Comparison of ENCODE assay signal across 11 cellular contexts in the genomic region with DNA sequence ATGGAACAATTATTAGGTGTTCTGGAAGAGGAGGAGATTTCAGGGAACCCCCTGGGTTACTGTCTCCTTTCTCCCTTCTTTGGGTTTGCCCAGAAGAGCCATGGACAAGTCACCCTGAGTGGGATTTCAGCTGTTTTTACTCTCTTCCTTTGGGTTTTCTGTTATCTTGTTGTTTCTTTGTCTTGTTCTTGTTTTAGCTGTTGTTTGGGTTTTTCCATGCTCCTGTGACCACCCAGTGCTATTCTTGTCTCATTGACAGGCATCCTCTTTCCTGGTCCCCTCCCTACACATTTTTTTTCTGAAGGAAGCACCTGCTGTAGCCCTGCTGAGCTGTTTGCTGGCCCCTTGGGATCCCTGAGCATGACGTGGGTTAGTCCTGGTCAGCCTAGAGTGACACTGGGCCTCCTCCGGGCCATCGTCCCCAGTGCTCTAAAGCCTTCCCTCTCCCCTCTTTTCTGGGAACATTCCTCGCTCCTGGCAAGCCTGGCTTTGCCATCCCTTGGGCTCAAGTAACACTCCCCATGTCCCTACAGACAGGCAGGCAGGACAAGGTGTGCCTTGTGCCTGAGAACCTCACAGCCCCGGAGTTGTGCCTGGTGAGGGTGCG. TPM values are rescaled to one million over a fixed set of nuclear protein-coding genes. Genes with fewer than 3 reads are reported as not detected.
A peak's percentile ranks its signal among the peaks of the same experiment; 100 is the strongest.
DNase-seq lines count a peak whose midpoint lies in the region; ATAC-seq, FAIRE-seq and TF ChIP-seq lines count a peak whose summit lies in the region.
"Had no signal": no experiment of that assay in that cellular context is flagged by ENCODE, and none has a peak within 500 bp of the region (broad histone marks: within the 10 kb centered on the region; RNA-seq: fewer than 3 reads in every experiment).

No MANE protein-coding gene starts in this region.

- no peaks in the 10 kb centered on the region for H3K36me3 ChIP-seq in right lobe of liver
- no peaks in the 10 kb centered on the region for H3K36me3 ChIP-seq in HepG2 (replicated peaks in 1 of 2; ENCODE audit: control insufficient read depth in 1 of 2, insufficient read depth in 2 of 2, low read length in 2 of 2)
- H3K36me3 ChIP-seq in duodenal mucosa (ENCODE audit: control insufficient read depth in 1 of 2, insufficient read depth in 2 of 2, low read length in 2 of 2): no peaks in the 10 kb centered on the region
- H3K36me3 ChIP-seq in upper lobe of right lung: no peaks in the 10 kb centered on the region

- FAIRE-seq in HepG2 (lab: Jason Lieb, UNC): no peak

- ATAC-seq in right lobe of liver (peak; percentile 15 to 48 (median 35)), HepG2 (no peak), HG03097 (IDR thresholded peaks at IDR 0.05; ENCODE audit: low FRiP score, unreplicated experiment) (peak; percentile 49), upper lobe of right lung (peak; percentile 60)

- H3K4me3 ChIP-seq in right lobe of liver: no peak overlapping the region
- H3K4me3 ChIP-seq in HepG2 (replicated peaks in 1 of 3; ENCODE audit: insufficient read depth in 1 of 3, low read depth in 2 of 3, low read length in 3 of 3): no peak overlapping the region
- peak overlapping the region; percentile 58 to 62 for H3K4me3 ChIP-seq in duodenal mucosa (ENCODE audit: low read depth in 1 of 2, low read length in 2 of 2)
- H3K4me3 ChIP-seq in upper lobe of right lung: peak overlapping the region; percentile 14

- no peak overlapping the region for H3K9ac ChIP-seq in HepG2 (ENCODE audit: insufficient read depth, low read depth, low read length)
- no peak overlapping the region for H3K9ac ChIP-seq in duodenal mucosa (ENCODE audit: low read depth in 1 of 2, low read length in 2 of 2)

- H3K4me2 ChIP-seq in HepG2 (ENCODE audit: low read depth, low read length): no peak overlapping the region

- 79% methylated on average over 5 of the region's 6 CpGs for WGBS in right lobe of liver (ENCODE audit: insufficient coverage, low coverage, low lambda C conversion rate, missing lambda C conversion rate)
- 51% methylated on average over 6 of the region's 6 CpGs for WGBS in HepG2 (ENCODE audit: low lambda C conversion rate)

- CTCF ChIA-PET in HepG2 (lab: Yijun Ruan, JAX; ENCODE audit: low intra/inter-chr PET ratio, low total read pairs): no interaction called here

- H3K27ac ChIP-seq in right lobe of liver (no peak overlapping the region), HepG2 (ENCODE audit: extremely low read length, insufficient read depth, low read length) (no peak overlapping the region), duodenal mucosa (ENCODE audit: low read depth, low read length) (no peak overlapping the region), upper lobe of right lung (no peak overlapping the region)
- H3K27ac ChIP-seq: VCaP had no signal

- DNase-seq in right lobe of liver (no peak), HepG2 (ENCODE audit: low spot score) (no peak), upper lobe of right lung (no peak), AML-193 (lab: John Stamatoyannopoulos, UW) (no peak), nucleus accumbens (lab: John Stamatoyannopoulos, UW) (no peak), DMS114 treated with DMSO at 0.1 percent for 48 hours (lab: John Stamatoyannopoulos, UW; ENCODE audit: unreplicated experiment) (no peak)
- DNase-seq: cortex of kidney had no signal

- no peaks in the 10 kb centered on the region for H4K20me1 ChIP-seq in HepG2 (ENCODE audit: insufficient read depth, low read length)

- TF ChIP-seq RAD21 in HepG2 (CRISPR knock-in tag; IDR thresholded peaks at IDR 0.05): no peak

- H3K79me2 ChIP-seq in HepG2 (ENCODE audit: insufficient read depth, low read length): no peaks in the 10 kb centered on the region

- no peaks in the 10 kb centered on the region for H3K9me3 ChIP-seq in right lobe of liver
- H3K9me3 ChIP-seq in HepG2 (ENCODE audit: low read length): no peaks in the 10 kb centered on the region
- no peaks in the 10 kb centered on the region for H3K9me3 ChIP-seq in duodenal mucosa (ENCODE audit: control insufficient read depth in 1 of 2, low read length in 2 of 2)
- no peaks in the 10 kb centered on the region for H3K9me3 ChIP-seq in upper lobe of right lung

- TF ChIP-seq CTCF in right lobe of liver (IDR thresholded peaks at IDR 0.05) (no peak), HepG2 (CRISPR knock-in tag; IDR thresholded peaks at IDR 0.05) (no peak), upper lobe of right lung (IDR thresholded peaks at IDR 0.05) (no peak)

- TF ChIP-seq EP300 in HepG2 (IDR thresholded peaks at IDR 0.05; ENCODE audit: low read depth in 2 of 2, low read length in 2 of 2): no peak
- TF ChIP-seq EP300 in HepG2 (CRISPR knock-in tag; IDR thresholded peaks at IDR 0.05; ENCODE audit: borderline replicate concordance): no peak

- in situ Hi-C loops in HepG2 (cut with HindIII; ENCODE audit: extremely low pct_ligation_motif_present, low pct_unique_long_range_greater_than_20kb): no loop called here

- POLR2A ChIA-PET in HepG2 (lab: Yijun Ruan, JAX): no interaction called here

- H3K27me3 ChIP-seq in right lobe of liver: no peaks in the 10 kb centered on the region
- peaks cover 5 to 22% of the 10 kb centered on the region in 2 experiments; a peak in 3 of 5 replicates for H3K27me3 ChIP-seq in HepG2 (ENCODE audit: control insufficient read depth in 1 of 2, insufficient read depth in 2 of 2, low read length in 2 of 2)
- H3K27me3 ChIP-seq in duodenal mucosa (ENCODE audit: control insufficient read depth in 1 of 2, insufficient read depth in 2 of 2, low read length in 2 of 2): no peaks in the 10 kb centered on the region
- no peaks in the 10 kb centered on the region for H3K27me3 ChIP-seq in upper lobe of right lung

- BruUV-seq in HepG2 (replicated peaks; lab: Mats Ljungman, UMichigan): no TSS peak

- intact Hi-C loops in right lobe of liver (cut with DNase I): no loop called here
- intact Hi-C loops in HepG2 (cut with micrococcal nuclease; ENCODE audit: unreplicated experiment): no loop called here
- intact Hi-C loops in upper lobe of right lung (cut with DNase I): no loop called here

- H3K4me1 ChIP-seq in right lobe of liver (no peaks in the 10 kb centered on the region), HepG2 (ENCODE audit: insufficient read depth, low read length) (no peaks in the 10 kb centered on the region), duodenal mucosa (ENCODE audit: control insufficient read depth in 1 of 2, insufficient read depth in 2 of 2, low read length in 2 of 2) (peaks cover 7 to 12% of the 10 kb centered on the region in 2 donors), upper lobe of right lung (peaks cover 10% of the 10 kb centered on the region)

- no peak overlapping the region for H2AFZ ChIP-seq in HepG2 (ENCODE audit: low read length)

- TF ChIP-seq POLR2A in right lobe of liver (IDR thresholded peaks at IDR 0.05) (no peak), HepG2 (IDR thresholded peaks at IDR 0.05; ENCODE audit: insufficient read depth in 1 of 2, low read depth in 2 of 2, low read length in 2 of 2) (no peak)

TF ChIP-seq in HepG2, 621 proteins besides CTCF, POLR2A, EP300 and RAD21:
- no peak for TF ChIP-seq ZNF569 (CRISPR knock-in tag; IDR thresholded peaks at IDR 0.05; ENCODE audit: borderline replicate concordance)

RNA-seq across cellular contexts. Expression of a gene that starts 3.5 kb away (rescaled TPM):
- total RNA-seq in right lobe of liver (not detected), HepG2 (2016; rRNA removed; fragmentation: Illumina TruSeq; extraction: Trizol) (not detected in 2 replicates), upper lobe of right lung (0.43 TPM)
- total RNA-seq in HepG2 (2016; cell fraction: cytosol; rRNA removed; fragmentation: Illumina TruSeq; extraction: Trizol; ENCODE audit: low read depth): 0.09 TPM in 1 of 2 replicates, not detected in the other
- total RNA-seq in HepG2 (2016; cell fraction: insoluble cytoplasmic fraction; rRNA removed; fragmentation: Illumina TruSeq; extraction: Trizol): not detected in 2 replicates
- total RNA-seq in HepG2 (2016; cell fraction: membrane; rRNA removed; fragmentation: Illumina TruSeq; extraction: Trizol): not detected in 2 replicates
- 0.09 TPM in 1 of 2 replicates, not detected in the other for total RNA-seq in HepG2 (2016; cell fraction: nucleus; rRNA removed; fragmentation: Illumina TruSeq; extraction: Trizol)
- polyA plus RNA-seq in HepG2 (2011; rRNA removed): not detected in 2 replicates
- not detected in 2 replicates for polyA plus RNA-seq in HepG2 (2011; cell fraction: cytosol; rRNA removed)
- 0.03 TPM in 1 of 2 replicates, not detected in the other for polyA plus RNA-seq in HepG2 (2011; cell fraction: nucleus; rRNA removed)
- not detected in 2 replicates for polyA plus RNA-seq in HepG2 (2012)
- polyA plus RNA-seq in HepG2 (2016; cell fraction: cytosol; fragmentation: Illumina TruSeq; extraction: Trizol; ENCODE audit: low read depth): not detected in 2 replicates
- polyA plus RNA-seq in HepG2 (2016; cell fraction: insoluble cytoplasmic fraction; fragmentation: Illumina TruSeq; extraction: Trizol; ENCODE audit: low read depth): not detected in 2 replicates
- polyA plus RNA-seq in HepG2 (2016; cell fraction: membrane; fragmentation: Illumina TruSeq; extraction: Trizol; ENCODE audit: low read depth): not detected in 2 replicates
- not detected in 2 replicates for polyA plus RNA-seq in HepG2 (2016; cell fraction: nucleus; fragmentation: Illumina TruSeq; extraction: Trizol; ENCODE audit: insufficient read depth, low read depth)
- 0.04 and 0.12 TPM in 2 replicates for polyA minus RNA-seq in HepG2 (2011; rRNA and poly(A)+ RNA removed; ENCODE audit: low replicate concordance)
- polyA minus RNA-seq in HepG2 (2011; cell fraction: cytosol; rRNA and poly(A)+ RNA removed): not detected in 2 replicates
- polyA minus RNA-seq in HepG2 (2011; cell fraction: nucleus; rRNA and poly(A)+ RNA removed): not detected in 2 replicates
- polyA plus RNA-seq: CD14-positive monocyte had no signal

Comparison
In these comparisons a context has a peak if more than half of its experiments do, and no peak if none do; other contexts are left out.
1. H3K4me3 ChIP-seq: peak in duodenal mucosa (2 of 2) and upper lobe of right lung (single experiment); none in right lobe of liver (0 of 3) and HepG2 (0 of 3).